ENCODE assay signal across 7 cellular contexts in genomic region chr6:6235786-6236185, GRCh38.
"Had no signal": no experiment of that assay in that cellular context is flagged by ENCODE, and none has a peak within 500 bp of the region (broad histone marks: within the 10 kb centered on the region; RNA-seq: fewer than 3 reads in every experiment).

No MANE protein-coding gene starts in this region.

- H3K9ac ChIP-seq: GM23248 had no signal

- H2AFZ ChIP-seq: GM23248 had no signal

- DNase-seq: GM23248, GOT3, H7, HCEC 1CT, IMR-90 had no signal

- ATAC-seq: K562 had no signal

- H3K4me3 ChIP-seq: GM23248, K562 had no signal

- FAIRE-seq: K562 had no signal

- H3K27ac ChIP-seq: GM23248, HL-60 had no signal
